In the genomic region with DNA sequence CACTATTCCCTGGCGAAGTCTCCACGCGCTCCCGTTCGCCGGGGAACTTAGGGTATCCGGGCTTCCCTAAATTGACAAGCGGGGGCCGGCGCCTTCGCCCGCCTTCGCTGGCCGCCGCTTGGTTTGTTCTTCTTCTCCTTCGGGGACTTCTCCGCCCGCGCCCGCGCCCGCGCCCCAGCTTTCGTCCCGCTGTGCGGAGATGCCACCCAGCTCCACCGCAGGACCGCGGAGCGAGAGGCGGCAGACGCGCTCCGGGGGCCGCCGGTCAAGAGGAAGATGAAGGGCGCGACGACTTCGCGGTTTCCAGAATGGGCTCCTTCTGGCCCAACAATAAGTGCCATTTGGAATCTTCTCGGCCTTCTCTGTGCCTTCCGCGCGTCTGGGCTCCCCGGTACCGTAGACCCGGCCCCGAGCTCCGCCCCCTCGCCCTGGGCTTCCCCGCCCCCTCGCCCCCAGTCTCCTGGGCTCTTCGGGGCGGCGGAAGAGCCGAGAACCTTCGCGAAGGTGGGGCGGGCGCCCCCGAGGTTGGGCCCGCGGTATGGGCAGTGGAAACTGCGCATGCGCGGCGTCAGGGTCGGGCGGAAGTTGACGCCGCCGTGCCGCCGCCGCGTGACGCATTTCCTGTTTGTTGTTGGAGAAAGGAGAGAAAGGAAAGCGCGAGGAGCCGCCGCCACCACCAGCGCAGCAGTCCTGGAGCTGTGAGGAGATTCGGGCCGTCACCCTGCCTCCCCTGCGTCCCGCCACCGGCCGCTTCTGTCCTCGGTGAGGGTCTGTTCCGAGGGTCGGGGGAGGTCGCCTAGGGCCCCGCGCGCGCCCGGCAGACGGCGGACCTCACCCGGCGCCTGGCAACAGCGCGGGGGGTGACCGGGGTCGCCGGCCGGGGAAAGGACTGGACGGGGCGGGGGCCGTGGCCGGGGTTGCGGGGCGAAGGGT, we compare ENCODE assay signal across 8 cellular contexts. TPM values are rescaled to one million over a fixed set of nuclear protein-coding genes. Genes with fewer than 3 reads are reported as not detected.
A peak's percentile ranks its signal among the peaks of the same experiment; 100 is the strongest.
DNase-seq lines count a peak whose midpoint lies in the region; ATAC-seq and TF ChIP-seq lines count a peak whose summit lies in the region.

A gene (plus strand): TSS at position 622 of the 933 bp plus-strand sequence. CDS start 21,569 bp downstream, outside the sequence.

- H3K4me1 ChIP-seq in Peyer's patch = peaks cover 0 to 35% (median 10%) of the 10 kb centered on the region in 4 donors
- H3K4me1 ChIP-seq in esophagus squamous epithelium = peaks cover 2 to 52% (median 24%) of the 10 kb centered on the region in 3 donors

- no peak for TF ChIP-seq CTCF in Peyer's patch (IDR thresholded peaks at IDR 0.05)
- TF ChIP-seq CTCF in esophagus squamous epithelium (IDR thresholded peaks at IDR 0.05) = no peak

- H3K27me3 ChIP-seq in Peyer's patch = no peaks in the 10 kb centered on the region
- H3K27me3 ChIP-seq in esophagus squamous epithelium = no peaks in the 10 kb centered on the region

- H3K36me3 ChIP-seq in KOPT-K1 (ENCODE audit: insufficient read depth, low read length) (peaks cover 19% of the 10 kb centered on the region), Peyer's patch (no peaks in the 10 kb centered on the region), esophagus squamous epithelium (no peaks in the 10 kb centered on the region)

- DNase-seq in DMS79 treated with DMSO at 0.1 percent for 48 hours (lab: John Stamatoyannopoulos, UW) = peak; percentile 93
- peak; percentile 93 to 97 (median 97) for DNase-seq in Peyer's patch
- peak; percentile 93 for DNase-seq in activated T-helper 1 cell treated with Interleukin-2 at 50 U/mL for 16 hours (ENCODE audit: low read depth)
- peak; percentile 32 for DNase-seq in esophagus squamous epithelium (lab: John Stamatoyannopoulos, UW)
- peak; percentile 97 for DNase-seq in myocyte (ENCODE audit: low read depth)
- DNase-seq in stimulated activated CD8-positive, alpha-beta memory T cell treated with anti-CD3 and anti-CD28 coated beads, Interleukin-7, amount 100 ng/mL, for 4 hours (ENCODE audit: low read depth in 2 of 2) = peak; percentile 90 to 94

- H3K4me3 ChIP-seq in Peyer's patch = peak within 1 kb of the TSS; percentile 85 to 99 (median 92)
- peak within 1 kb of the TSS; percentile 73 to 93 (median 85) for H3K4me3 ChIP-seq in esophagus squamous epithelium

- intact Hi-C loops in esophagus squamous epithelium (cut with DNase I) = no loop called here

- peak within 1 kb of the TSS; percentile 84 for H3K27ac ChIP-seq in KOPT-K1 (ENCODE audit: low read depth, low read length, poor library complexity, severe bottlenecking)
- peak within 1 kb of the TSS; percentile 98 to 100 (median 99) for H3K27ac ChIP-seq in Peyer's patch
- H3K27ac ChIP-seq in esophagus squamous epithelium = peak within 1 kb of the TSS; percentile 97 to 100 (median 99)

- H3K9me3 ChIP-seq in KOPT-K1 (ENCODE audit: insufficient read depth, low read length, poor library complexity, severe bottlenecking) (no peaks in the 10 kb centered on the region), Peyer's patch (no peaks in the 10 kb centered on the region), esophagus squamous epithelium (no peaks in the 10 kb centered on the region)

- peak; percentile 91 to 94 for TF ChIP-seq POLR2A in Peyer's patch (IDR thresholded peaks at IDR 0.05)
- peak in 3 of 4 donors; percentile 93 to 99 (median 98) for TF ChIP-seq POLR2A in esophagus squamous epithelium (IDR thresholded peaks at IDR 0.05)

- 4% methylated on average over 15 to 22 of the region's 114 CpGs for WGBS in esophagus squamous epithelium, 2 donors

- ATAC-seq in GM21786 (IDR thresholded peaks at IDR 0.05; ENCODE audit: unreplicated experiment) = peak; percentile 66

RNA-seq across cellular contexts. Expression of the gene that starts here (rescaled TPM):
- 100 to 1,000 TPM in 1 of 4 donors, 10 to 100 TPM in 3; 47.1 to 129 (median 61.3) TPM for total RNA-seq in Peyer's patch
- 100 to 1,000 TPM in 3 of 4 donors, 10 to 100 TPM in 1; 96.5 to 193 (median 160) TPM for total RNA-seq in esophagus squamous epithelium
- 247 and 261 TPM in 2 replicates for total RNA-seq in myocyte
- polyA plus RNA-seq in myocyte (2012) = 200 TPM

Comparison
In these comparisons a context has a peak if more than half of its experiments do, and no peak if none do; other contexts are left out.
1. Peak in every context shown above with its lines: DNase-seq, ATAC-seq, H3K4me3 ChIP-seq and H3K27ac ChIP-seq.
2. DNase-seq: peak in every context shown above with its lines; median percentile 97 in Peyer's patch; 97 in myocyte; 93 in DMS79 treated with DMSO at 0.1 percent for 48 hours; 93 in activated T-helper 1 cell treated with Interleukin-2 at 50 U/mL for 16 hours; 92 in stimulated activated CD8-positive, alpha-beta memory T cell treated with anti-CD3 and anti-CD28 coated beads, Interleukin-7, amount 100 ng/mL, for 4 hours; 32 in esophagus squamous epithelium.